In the genomic region with DNA sequence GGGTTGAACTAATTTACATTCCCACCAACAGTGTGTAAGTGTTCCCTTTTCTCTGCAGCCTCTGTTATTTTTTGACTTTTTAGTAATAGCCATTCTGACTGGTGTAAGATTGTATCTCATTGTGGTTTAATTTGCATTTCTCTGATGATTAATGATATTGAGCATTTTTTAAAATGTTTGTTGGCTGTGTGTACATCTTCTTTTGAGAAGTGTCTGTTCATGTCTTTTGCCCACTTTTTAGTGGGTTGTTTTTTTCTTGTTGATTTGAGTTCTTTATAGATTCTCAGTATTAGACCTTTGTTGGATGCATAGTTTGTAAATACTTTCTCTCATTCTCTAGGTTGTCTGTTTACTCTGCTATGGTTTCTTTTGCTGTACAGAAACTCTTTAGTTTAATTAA, we compare ENCODE assay signal across 24 cellular contexts.
"Had no signal": no experiment of that assay in that cellular context is flagged by ENCODE, and none has a peak within 500 bp of the region (broad histone marks: within the 10 kb centered on the region; RNA-seq: fewer than 3 reads in every experiment).

No MANE protein-coding gene starts in this region.

- ATAC-seq: left ventricle myocardium superior; lower lobe of right lung; mucosa of descending colon; psoas muscle; right cardiac atrium; stimulated activated naive B cell treated with anti-CD40 and anti-IgM and Interleukin-4, amounts not matched to agents 10 μg/mL and 1 μg/mL and 100 μg/mL, for 72 hours had no signal

- FAIRE-seq: colon, frontal cortex, keratinocyte, urothelium cell line had no signal

- H3K27ac Mint-ChIP-seq: mesothelial cell of epicardium; stimulated activated naive CD8-positive, alpha-beta T cell treated with anti-CD3 and anti-CD28 coated beads, Interleukin-15, Interleukin-2, amounts not matched to agents 100 ng/mL and 50 ng/mL, for 24 hours had no signal

- DNase-seq: dorsolateral prefrontal cortex; effector CD4-positive, alpha-beta T cell; hypothalamus; left ventricle myocardium superior; lower lobe of right lung; mesenchymal stem cell; mucosa of descending colon; naive B cell; occipital lobe; ovary; posterior cingulate gyrus; psoas muscle; right cardiac atrium; sigmoid colon; spleen; stimulated activated CD4-positive, alpha-beta T cell treated with anti-CD3 and anti-CD28 coated beads, Interleukin-4, amount 100 ng/mL, for 4 hours; stimulated activated naive B cell treated with anti-CD40 and anti-IgM and Interleukin-4, amounts not matched to agents 10 μg/mL and 1 μg/mL and 100 μg/mL, for 72 hours; upper lobe of left lung had no signal

- H3K27me3 Mint-ChIP-seq: naive B cell; stimulated activated naive B cell treated with anti-CD40 and anti-IgM and Interleukin-4, amounts not matched to agents 10 μg/mL and 1 μg/mL and 100 μg/mL, for 72 hours; stimulated activated naive CD8-positive, alpha-beta T cell treated with anti-CD3 and anti-CD28 coated beads, Interleukin-15, Interleukin-2, amounts not matched to agents 100 ng/mL and 50 ng/mL, for 24 hours had no signal

- H3K4me3 Mint-ChIP-seq: mesothelial cell of epicardium; naive B cell; stimulated activated naive B cell treated with anti-CD40 and anti-IgM and Interleukin-4, amounts not matched to agents 10 μg/mL and 1 μg/mL and 100 μg/mL, for 72 hours; stimulated activated naive CD8-positive, alpha-beta T cell treated with anti-CD3 and anti-CD28 coated beads, Interleukin-15, Interleukin-2, amounts not matched to agents 100 ng/mL and 50 ng/mL, for 24 hours had no signal
